In the genomic region with DNA sequence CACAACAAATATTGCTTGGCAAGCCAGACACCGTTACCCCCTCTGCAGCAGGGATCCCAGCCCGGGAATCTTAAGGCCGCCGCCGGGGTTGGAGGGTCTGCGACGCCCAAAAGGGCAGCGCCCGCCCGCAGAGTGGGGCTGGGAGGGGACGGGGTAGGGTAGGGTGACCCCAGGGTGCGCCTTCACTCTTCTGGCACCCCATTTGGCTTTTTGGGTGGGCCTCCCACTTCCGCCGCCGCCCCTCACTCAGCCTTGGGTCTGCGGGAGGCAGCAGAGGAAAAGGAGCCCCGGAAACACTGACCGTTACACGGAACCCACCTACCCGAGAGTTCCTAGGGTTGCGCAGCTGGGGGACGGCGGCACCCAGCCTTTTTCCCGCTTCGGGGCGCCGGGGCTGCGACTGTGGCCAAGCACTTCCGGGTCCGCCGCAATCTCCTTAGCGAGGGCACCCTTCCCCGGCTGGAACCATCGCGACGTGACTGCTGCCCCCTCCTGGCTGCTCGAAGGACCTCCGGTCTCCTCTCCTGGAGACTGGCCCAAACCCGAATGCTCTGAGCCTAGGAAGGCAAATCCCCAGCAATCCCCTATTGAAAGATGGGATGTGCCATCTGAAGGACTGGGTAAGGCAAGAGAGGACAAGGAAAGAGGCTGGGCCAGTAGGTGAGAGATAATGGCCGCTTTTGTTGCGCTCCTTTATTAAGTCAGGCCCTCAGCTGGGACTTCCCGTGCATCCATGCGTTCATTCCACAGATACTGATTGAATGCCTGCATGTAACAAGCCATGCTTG, we compare ENCODE assay signal across 8 cellular contexts. TPM values are rescaled to one million over a fixed set of nuclear protein-coding genes. Genes with fewer than 3 reads are reported as not detected.
DNase-seq lines count a peak whose midpoint lies in the region; ATAC-seq and TF ChIP-seq lines count a peak whose summit lies in the region.

A gene (minus strand): TSS at position 404 of the 788 bp plus-strand sequence. CDS start 1,447 bp downstream, outside the sequence.

- peak within 1 kb of the TSS; percentile 89 to 97 (median 95) for H3K27ac Mint-ChIP-seq in CD4-positive, alpha-beta memory T cell
- H3K27ac Mint-ChIP-seq in activated CD4-positive, alpha-beta memory T cell treated with anti-CD3 and anti-CD28 coated beads for 36 hours, result peak within 1 kb of the TSS; percentile 83

- 6 to 7% methylated on average over 43 of the region's 43 CpGs for WGBS in ectodermal cell, 2 experiments

- H3K27ac ChIP-seq in CD4-positive, alpha-beta memory T cell (ENCODE audit: low read depth, low read length), result peak within 1 kb of the TSS; percentile 67
- H3K27ac ChIP-seq in ectodermal cell (ENCODE audit: insufficient read depth, low read depth, low read length, poor library complexity, severe bottlenecking) (peak within 1 kb of the TSS; percentile 58), lower lobe of right lung (peak within 1 kb of the TSS; percentile 85)

- peak within 1 kb of the TSS; percentile 44 to 83 for H3K4me3 ChIP-seq in CD4-positive, alpha-beta memory T cell (ENCODE audit: low read length in 2 of 2)
- peak within 1 kb of the TSS; percentile 96 for H3K4me3 ChIP-seq in ectodermal cell (ENCODE audit: insufficient read depth, low read depth, low read length)
- H3K4me3 ChIP-seq in lower lobe of right lung, result peak within 1 kb of the TSS; percentile 79

- TF ChIP-seq CTCF in lower lobe of right lung (IDR thresholded peaks at IDR 0.05), result peak; percentile 90

- peak within 1 kb of the TSS; percentile 92 to 98 (median 96) for H3K4me3 Mint-ChIP-seq in CD4-positive, alpha-beta memory T cell
- H3K4me3 Mint-ChIP-seq in activated CD4-positive, alpha-beta memory T cell treated with anti-CD3 and anti-CD28 coated beads for 36 hours, result peak within 1 kb of the TSS; percentile 87

- H3K27me3 ChIP-seq in CD4-positive, alpha-beta memory T cell (ENCODE audit: insufficient read depth, low read length), result no peaks in the 10 kb centered on the region
- H3K27me3 ChIP-seq in ectodermal cell (ENCODE audit: control insufficient read depth, insufficient read depth, low read length, poor library complexity, severe bottlenecking), result no peaks in the 10 kb centered on the region
- no peaks in the 10 kb centered on the region for H3K27me3 ChIP-seq in lower lobe of right lung (ENCODE audit: low read depth)

- H3K36me3 Mint-ChIP-seq in CD4-positive, alpha-beta memory T cell, result peaks cover 29 to 35% of the 10 kb centered on the region in 2 donors
- peaks cover 11% of the 10 kb centered on the region for H3K36me3 Mint-ChIP-seq in activated CD4-positive, alpha-beta memory T cell treated with anti-CD3 and anti-CD28 coated beads for 36 hours

- DNase-seq in CD4-positive, alpha-beta memory T cell, result peak; percentile 86 to 89 (median 87)
- DNase-seq in NCI-H82 treated with DMSO at 0.1 percent for 48 hours (lab: John Stamatoyannopoulos, UW; ENCODE audit: unreplicated experiment) (peak; percentile 85), lower lobe of right lung (peak; percentile 95)
- peak; percentile 95 for DNase-seq in activated CD4-positive, alpha-beta memory T cell treated with anti-CD3 and anti-CD28 coated beads for 36 hours
- DNase-seq in stimulated activated CD4-positive, alpha-beta T cell treated with anti-CD3 and anti-CD28 coated beads, TNF-alpha, amount 100 ng/mL, for 24 hours (ENCODE audit: low read depth in 3 of 3), result peak; percentile 82 to 93 (median 84)

- peaks cover 36% of the 10 kb centered on the region for H3K4me1 ChIP-seq in CD4-positive, alpha-beta memory T cell (ENCODE audit: insufficient read depth, low read length)
- H3K4me1 ChIP-seq in ectodermal cell (ENCODE audit: control insufficient read depth, insufficient read depth, low read length) (no peaks in the 10 kb centered on the region), lower lobe of right lung (peaks cover 20% of the 10 kb centered on the region)

- ATAC-seq in GM19438 (IDR thresholded peaks at IDR 0.05; ENCODE audit: low read depth, unreplicated experiment) (peak; percentile 99), HG03575 (IDR thresholded peaks at IDR 0.05; ENCODE audit: extremely low read depth, insufficient number of reproducible peaks, low FRiP score, unreplicated experiment) (peak; percentile 96), lower lobe of right lung (peak; percentile 98 to 99)

- POLR2A ChIA-PET in CD4-positive, alpha-beta memory T cell (lab: Charles Lee; ENCODE audit: partially characterized antibody), result interaction anchor here (0.9 to 3.4 kb wide), 7 partner anchors 10 to 701 kb away, joined by 3 to 24 read pairs (median 4); no protein-coding TSS in a partner anchor
- POLR2A ChIA-PET in activated CD4-positive, alpha-beta memory T cell treated with anti-CD3 and anti-CD28 coated beads for 36 hours (lab: Charles Lee), result no interaction called here

- H3K36me3 ChIP-seq in CD4-positive, alpha-beta memory T cell (ENCODE audit: insufficient read depth, low read length), result no peaks in the 10 kb centered on the region
- no peaks in the 10 kb centered on the region for H3K36me3 ChIP-seq in ectodermal cell (ENCODE audit: control insufficient read depth, insufficient read depth, low read length)
- no peaks in the 10 kb centered on the region for H3K36me3 ChIP-seq in lower lobe of right lung

- H3K4me1 Mint-ChIP-seq in CD4-positive, alpha-beta memory T cell, result peaks cover 32 to 49% (median 41%) of the 10 kb centered on the region in 4 donors
- peaks cover 38% of the 10 kb centered on the region for H3K4me1 Mint-ChIP-seq in activated CD4-positive, alpha-beta memory T cell treated with anti-CD3 and anti-CD28 coated beads for 36 hours (ENCODE audit: low read depth)

- no peaks in the 10 kb centered on the region for H3K9me3 ChIP-seq in CD4-positive, alpha-beta memory T cell (ENCODE audit: control insufficient read depth in 1 of 2, low read length in 2 of 2)
- H3K9me3 ChIP-seq in ectodermal cell (ENCODE audit: control insufficient read depth, low read length) (no peaks in the 10 kb centered on the region), lower lobe of right lung (no peaks in the 10 kb centered on the region)

- CTCF ChIA-PET in CD4-positive, alpha-beta memory T cell (lab: Charles Lee; ENCODE audit: partially characterized antibody), result interaction anchor here (0.8 to 5.9 kb wide), 24 partner anchors 8 to 644 kb away, joined by 3 to 135 read pairs (median 4); no protein-coding TSS in a partner anchor
- CTCF ChIA-PET in activated CD4-positive, alpha-beta memory T cell treated with anti-CD3 and anti-CD28 coated beads for 36 hours (lab: Charles Lee), result interaction anchor here (0.6 to 2.5 kb wide), 25 partner anchors 10 to 1730 kb away, joined by 3 to 18 read pairs (median 4); no protein-coding TSS in a partner anchor

- no peaks in the 10 kb centered on the region for H3K9me3 Mint-ChIP-seq in CD4-positive, alpha-beta memory T cell
- no peaks in the 10 kb centered on the region for H3K9me3 Mint-ChIP-seq in activated CD4-positive, alpha-beta memory T cell treated with anti-CD3 and anti-CD28 coated beads for 36 hours

- H3K27me3 Mint-ChIP-seq in CD4-positive, alpha-beta memory T cell, result no peaks in the 10 kb centered on the region
- no peaks in the 10 kb centered on the region for H3K27me3 Mint-ChIP-seq in activated CD4-positive, alpha-beta memory T cell treated with anti-CD3 and anti-CD28 coated beads for 36 hours

- intact Hi-C loops in CD4-positive, alpha-beta memory T cell (cut with micrococcal nuclease), result loop anchor here (1.0 to 5.0 kb wide), 5 partner anchors 15 to 442 kb away; no protein-coding TSS in a partner anchor
- intact Hi-C loops in activated CD4-positive, alpha-beta memory T cell treated with anti-CD3 and anti-CD28 coated beads for 36 hours (cut with micrococcal nuclease), result loop anchor here (1.0 to 10.0 kb wide), 4 partner anchors 15 to 659 kb away; a partner anchor contains a TSS
- intact Hi-C loops in lower lobe of right lung (cut with DNase I), result no loop called here

RNA-seq across cellular contexts. Expression of the gene that starts here (rescaled TPM):
- total RNA-seq in CD4-positive, alpha-beta memory T cell, result 10 to 100 TPM; 48.9 to 49.2 TPM
- polyA plus RNA-seq in CD4-positive, alpha-beta memory T cell, result 100 to 1,000 TPM; 109 to 132 TPM
- 10 to 100 TPM; 16.6 to 17.4 TPM for total RNA-seq in activated CD4-positive, alpha-beta memory T cell treated with anti-CD3 and anti-CD28 coated beads for 36 hours
- 39.4 TPM for polyA plus RNA-seq in ectodermal cell (2013, experiment 1 of 4)
- polyA plus RNA-seq in ectodermal cell (2013, experiment 2 of 4), result 36.9 TPM
- polyA plus RNA-seq in ectodermal cell (2013, experiment 3 of 4), result 37.2 TPM
- polyA plus RNA-seq in ectodermal cell (2013, experiment 4 of 4), result 42.6 TPM
- 22.8 TPM for total RNA-seq in lower lobe of right lung

Comparison
In these comparisons a context has a peak if more than half of its experiments do, and no peak if none do; other contexts are left out.
1. Peak in every context shown above with its lines: DNase-seq, ATAC-seq, H3K4me3 ChIP-seq and H3K27ac ChIP-seq.